In genomic region chr2:61419570-61419969, GRCh38 we compare ENCODE assay signal across 20 cellular contexts. TPM values are rescaled to one million over a fixed set of nuclear protein-coding genes. Genes with fewer than 3 reads are reported as not detected.
DNase-seq lines count a peak whose midpoint lies in the region; ATAC-seq, FAIRE-seq and TF ChIP-seq lines count a peak whose summit lies in the region.
"Had no signal": no experiment of that assay in that cellular context is flagged by ENCODE, and none has a peak within 500 bp of the region (broad histone marks: within the 10 kb centered on the region; RNA-seq: fewer than 3 reads in every experiment).

No MANE protein-coding gene starts in this region.

- H3K4me3 Mint-ChIP-seq in Caco-2 (ENCODE audit: unreplicated experiment) = no peak overlapping the region
- no peak overlapping the region for H3K4me3 Mint-ChIP-seq in chondrocyte (ENCODE audit: unreplicated experiment)
- H3K4me3 Mint-ChIP-seq: stimulated activated effector memory CD8-positive, alpha-beta T cell treated with anti-CD3 and anti-CD28 coated beads, Interleukin-12 subunit alpha, Interleukin-12 subunit beta, amount 100 ng/mL, for 72 hours had no signal

- peaks cover 13% of the 10 kb centered on the region; the same call in 1 of the 2 replicates for H4K20me1 ChIP-seq in OCI-LY7 (ENCODE audit: insufficient read depth, low read length)

- H3K4me1 ChIP-seq in Caco-2 (no peaks in the 10 kb centered on the region; the same call in 1 of the 2 replicates), OCI-LY7 (ENCODE audit: insufficient read depth, low read length, poor library complexity, severe bottlenecking) (peaks cover 80% of the 10 kb centered on the region), liver (ENCODE audit: control insufficient read depth in 4 of 4, insufficient read depth in 4 of 4, low read length in 3 of 4) (peaks cover 1 to 20% (median 12%) of the 10 kb centered on the region in 4 donors)
- H3K4me1 ChIP-seq: colonic mucosa had no signal

- ATAC-seq in HG03457 (IDR thresholded peaks at IDR 0.05; ENCODE audit: unreplicated experiment) (no peak), GM19324 (IDR thresholded peaks at IDR 0.05; ENCODE audit: low FRiP score, unreplicated experiment) (no peak)
- ATAC-seq: Panc1, right cardiac atrium had no signal

- H3K9me3 Mint-ChIP-seq in Caco-2 (ENCODE audit: unreplicated experiment) (no peaks in the 10 kb centered on the region), chondrocyte (ENCODE audit: low read depth) (no peaks in the 10 kb centered on the region)
- H3K9me3 Mint-ChIP-seq: activated naive CD4-positive, alpha-beta T cell treated with anti-CD3 and anti-CD28 coated beads, Interleukin-2, amount 50 U/mL, for 72 hours; stimulated activated effector memory CD8-positive, alpha-beta T cell treated with anti-CD3 and anti-CD28 coated beads, Interleukin-12 subunit alpha, Interleukin-12 subunit beta, amount 100 ng/mL, for 72 hours had no signal

- TF ChIP-seq RAD21 in liver (IDR thresholded peaks at IDR 0.05) = peak in 1 of 2 donors; percentile 14

- H3K27ac Mint-ChIP-seq in Caco-2 (ENCODE audit: unreplicated experiment) (no peak overlapping the region), chondrocyte (ENCODE audit: unreplicated experiment) (no peak overlapping the region)
- H3K27ac Mint-ChIP-seq: activated naive CD4-positive, alpha-beta T cell treated with anti-CD3 and anti-CD28 coated beads, Interleukin-2, amount 50 U/mL, for 72 hours had no signal

- DNase-seq in Caco-2 (no peak), OCI-LY7 (ENCODE audit: low spot score) (no peak), chondrocyte (ENCODE audit: low spot score) (no peak), HTR-8/SVneo (ENCODE audit: insufficient read length, low spot score) (no peak), retina (no peak)
- DNase-seq: activated CD4-positive, CD25-positive, alpha-beta regulatory T cell; colonic mucosa; GOT3; midbrain; NCI-H1436; NCI-H774; right cardiac atrium had no signal

- FAIRE-seq in HTR-8/SVneo (lab: Jason Lieb, UNC) = no peak
- FAIRE-seq: frontal cortex had no signal

- H2AFZ ChIP-seq in OCI-LY7 (ENCODE audit: low read length) = no peak overlapping the region

- CTCF ChIA-PET in Caco-2 (lab: Charles Lee) = interaction anchor here (0.5 kb wide), 1 partner anchor 55 kb away, joined by 4 read pairs; no protein-coding TSS in a partner anchor
- CTCF ChIA-PET in OCI-LY7 (lab: Charles Lee; ENCODE audit: unreplicated experiment) = interaction anchor here (0.6 kb wide), 1 partner anchor 21 kb away, joined by 3 read pairs; no protein-coding TSS in a partner anchor

- H3K9ac ChIP-seq in liver (ENCODE audit: low read depth in 1 of 2, low read length in 2 of 2) = no peak overlapping the region

- TF ChIP-seq CTCF in Caco-2 (IDR thresholded peaks at IDR 0.05; ENCODE audit: insufficient read depth in 1 of 2, low read depth in 1 of 2, low read length in 1 of 2, severe bottlenecking in 1 of 2, unreplicated experiment in 1 of 2) (no peak), OCI-LY7 (conservative IDR thresholded peaks at IDR 0.05; ENCODE audit: low read length) (peak; percentile 68), chondrocyte (IDR thresholded peaks at IDR 0.05) (peak; percentile 46), liver (IDR thresholded peaks at IDR 0.05; ENCODE audit: low read depth, low read length, missing input control) (no peak)

- peak overlapping the region; percentile 80 for H3K4me2 ChIP-seq in OCI-LY7 (ENCODE audit: low read length)

- H3K27me3 ChIP-seq in Caco-2 (replicated peaks; ENCODE audit: control insufficient read depth, insufficient read depth, low read length) (no peaks in the 10 kb centered on the region), liver (ENCODE audit: control insufficient read depth in 4 of 4, insufficient read depth in 4 of 4, low read length in 3 of 4) (no peaks in the 10 kb centered on the region)
- H3K27me3 ChIP-seq: colonic mucosa, neutrophil had no signal

- H3K79me2 ChIP-seq in OCI-LY7 (ENCODE audit: insufficient read depth, low read depth, low read length) = peaks cover 100% of the 10 kb centered on the region

- H3K4me1 Mint-ChIP-seq in Caco-2 (ENCODE audit: low read depth, unreplicated experiment) = peaks cover 13% of the 10 kb centered on the region
- H3K4me1 Mint-ChIP-seq in chondrocyte (ENCODE audit: low read depth) = peaks cover 64% of the 10 kb centered on the region

- POLR2A ChIA-PET in Caco-2 (lab: Charles Lee) (no interaction called here), OCI-LY7 (lab: Charles Lee) (interaction anchor here (0.7 to 3.3 kb wide), 8 partner anchors 9 to 388 kb away, joined by 3 to 26 read pairs (median 4); no protein-coding TSS in a partner anchor)

- no peaks in the 10 kb centered on the region for H3K9me2 ChIP-seq in OCI-LY7 (ENCODE audit: insufficient read depth, low read length)

- H3K36me3 Mint-ChIP-seq in Caco-2 (ENCODE audit: insufficient read depth, unreplicated experiment) (peaks cover 6% of the 10 kb centered on the region), chondrocyte (ENCODE audit: low read depth) (peaks cover 2% of the 10 kb centered on the region)
- H3K36me3 Mint-ChIP-seq: activated naive CD4-positive, alpha-beta T cell treated with anti-CD3 and anti-CD28 coated beads, Interleukin-2, amount 50 U/mL, for 72 hours had no signal

- BruUV-seq in Caco-2 (replicated peaks; lab: Mats Ljungman, UMichigan) (TSS peak; percentile 11), OCI-LY7 (replicated peaks; lab: Mats Ljungman, UMichigan) (no TSS peak)

- no peaks in the 10 kb centered on the region for H3K27me3 Mint-ChIP-seq in Caco-2 (ENCODE audit: insufficient read depth, unreplicated experiment)
- no peaks in the 10 kb centered on the region for H3K27me3 Mint-ChIP-seq in chondrocyte (ENCODE audit: low read depth)

- H3K36me3 ChIP-seq in Caco-2 (ENCODE audit: control insufficient read depth, insufficient read depth, low read length) (no peaks in the 10 kb centered on the region), OCI-LY7 (ENCODE audit: insufficient read depth, low read length) (peaks cover 64% of the 10 kb centered on the region), liver (ENCODE audit: control insufficient read depth in 4 of 4, insufficient read depth in 3 of 4, low read depth in 1 of 4, low read length in 3 of 4) (no peaks in the 10 kb centered on the region)
- H3K36me3 ChIP-seq: colonic mucosa, neutrophil had no signal

- H3K4me3 ChIP-seq in Caco-2 (ENCODE audit: low read depth, low read length) (no peak overlapping the region), OCI-LY7 (ENCODE audit: low read depth, low read length, poor library complexity, severe bottlenecking) (peak overlapping the region; percentile 18), liver (ENCODE audit: low read depth in 1 of 3, low read length in 3 of 3) (no peak overlapping the region)
- H3K4me3 ChIP-seq: colonic mucosa had no signal

- H3K9me3 ChIP-seq in Caco-2 (no peaks in the 10 kb centered on the region), OCI-LY7 (ENCODE audit: low read length) (no peaks in the 10 kb centered on the region), liver (ENCODE audit: control insufficient read depth in 4 of 4, low read length in 3 of 4) (no peaks in the 10 kb centered on the region)
- H3K9me3 ChIP-seq: colonic mucosa, neutrophil had no signal

- H3K27ac ChIP-seq in OCI-LY7 (ENCODE audit: low read depth, low read length, poor library complexity, severe bottlenecking) (peak overlapping the region; percentile 98), liver (ENCODE audit: low read depth in 1 of 2, low read length in 2 of 2) (no peak overlapping the region)
- H3K27ac ChIP-seq: colonic mucosa, neutrophil had no signal

- intact Hi-C loops in Caco-2 (cut with micrococcal nuclease; ENCODE audit: unreplicated experiment) (no loop called here), OCI-LY7 (cut with micrococcal nuclease; ENCODE audit: unreplicated experiment) (no loop called here)

TF ChIP-seq in liver, 16 proteins besides CTCF, POLR2A, EP300 and RAD21:
- TF ChIP-seq ATF3 (IDR thresholded peaks at IDR 0.05) (no peak), FOXA2 (IDR thresholded peaks at IDR 0.05) (peak; percentile 30), RXRA (IDR thresholded peaks at IDR 0.05) (no peak)
- TF ChIP-seq, protein P1, sequence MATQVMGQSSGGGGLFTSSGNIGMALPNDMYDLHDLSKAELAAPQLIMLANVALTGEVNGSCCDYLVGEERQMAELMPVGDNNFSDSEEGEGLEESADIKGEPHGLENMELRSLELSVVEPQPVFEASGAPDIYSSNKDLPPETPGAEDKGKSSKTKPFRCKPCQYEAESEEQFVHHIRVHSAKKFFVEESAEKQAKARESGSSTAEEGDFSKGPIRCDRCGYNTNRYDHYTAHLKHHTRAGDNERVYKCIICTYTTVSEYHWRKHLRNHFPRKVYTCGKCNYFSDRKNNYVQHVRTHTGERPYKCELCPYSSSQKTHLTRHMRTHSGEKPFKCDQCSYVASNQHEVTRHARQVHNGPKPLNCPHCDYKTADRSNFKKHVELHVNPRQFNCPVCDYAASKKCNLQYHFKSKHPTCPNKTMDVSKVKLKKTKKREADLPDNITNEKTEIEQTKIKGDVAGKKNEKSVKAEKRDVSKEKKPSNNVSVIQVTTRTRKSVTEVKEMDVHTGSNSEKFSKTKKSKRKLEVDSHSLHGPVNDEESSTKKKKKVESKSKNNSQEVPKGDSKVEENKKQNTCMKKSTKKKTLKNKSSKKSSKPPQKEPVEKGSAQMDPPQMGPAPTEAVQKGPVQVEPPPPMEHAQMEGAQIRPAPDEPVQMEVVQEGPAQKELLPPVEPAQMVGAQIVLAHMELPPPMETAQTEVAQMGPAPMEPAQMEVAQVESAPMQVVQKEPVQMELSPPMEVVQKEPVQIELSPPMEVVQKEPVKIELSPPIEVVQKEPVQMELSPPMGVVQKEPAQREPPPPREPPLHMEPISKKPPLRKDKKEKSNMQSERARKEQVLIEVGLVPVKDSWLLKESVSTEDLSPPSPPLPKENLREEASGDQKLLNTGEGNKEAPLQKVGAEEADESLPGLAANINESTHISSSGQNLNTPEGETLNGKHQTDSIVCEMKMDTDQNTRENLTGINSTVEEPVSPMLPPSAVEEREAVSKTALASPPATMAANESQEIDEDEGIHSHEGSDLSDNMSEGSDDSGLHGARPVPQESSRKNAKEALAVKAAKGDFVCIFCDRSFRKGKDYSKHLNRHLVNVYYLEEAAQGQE (IDR thresholded peaks at IDR 0.05) = no peak

RNA-seq across cellular contexts. Expression of gene USP34, which starts 51.3 kb away (rescaled TPM):
- total RNA-seq in Caco-2 (2022) = 100 and 101 TPM in 2 replicates
- total RNA-seq in OCI-LY7 (2014; rRNA removed; shearing (Covaris generic)) = 147 and 192 TPM in 2 replicates
- total RNA-seq in OCI-LY7 (2022) = 340 and 344 TPM in 2 replicates
- total RNA-seq in chondrocyte = 104 to 129 TPM (median 104 TPM) in 3 replicates
- total RNA-seq in liver = 10 to 100 TPM; 65.9 to 82.7 TPM
- polyA plus RNA-seq in liver = 10 to 100 TPM; 13.4 to 36.4 TPM

Comparison
In these comparisons a context has a peak if more than half of its experiments do, and no peak if none do; other contexts are left out.
1. CTCF ChIP-seq: peak in OCI-LY7 (single experiment) and chondrocyte (single experiment); none in Caco-2 (0 of 2) and liver (single experiment).